Comparison of ENCODE assay signal across 1 cellular context in genomic region chr5:115798252-115798651, GRCh38.
A peak's percentile ranks its signal among the peaks of the same experiment; 100 is the strongest.
TF ChIP-seq lines count a peak whose summit lies in the region.

No MANE protein-coding gene starts in this region.

TF ChIP-seq in liver, 16 proteins besides CTCF, POLR2A, EP300 and RAD21 (continued from another document):
- TF ChIP-seq, protein P1, sequence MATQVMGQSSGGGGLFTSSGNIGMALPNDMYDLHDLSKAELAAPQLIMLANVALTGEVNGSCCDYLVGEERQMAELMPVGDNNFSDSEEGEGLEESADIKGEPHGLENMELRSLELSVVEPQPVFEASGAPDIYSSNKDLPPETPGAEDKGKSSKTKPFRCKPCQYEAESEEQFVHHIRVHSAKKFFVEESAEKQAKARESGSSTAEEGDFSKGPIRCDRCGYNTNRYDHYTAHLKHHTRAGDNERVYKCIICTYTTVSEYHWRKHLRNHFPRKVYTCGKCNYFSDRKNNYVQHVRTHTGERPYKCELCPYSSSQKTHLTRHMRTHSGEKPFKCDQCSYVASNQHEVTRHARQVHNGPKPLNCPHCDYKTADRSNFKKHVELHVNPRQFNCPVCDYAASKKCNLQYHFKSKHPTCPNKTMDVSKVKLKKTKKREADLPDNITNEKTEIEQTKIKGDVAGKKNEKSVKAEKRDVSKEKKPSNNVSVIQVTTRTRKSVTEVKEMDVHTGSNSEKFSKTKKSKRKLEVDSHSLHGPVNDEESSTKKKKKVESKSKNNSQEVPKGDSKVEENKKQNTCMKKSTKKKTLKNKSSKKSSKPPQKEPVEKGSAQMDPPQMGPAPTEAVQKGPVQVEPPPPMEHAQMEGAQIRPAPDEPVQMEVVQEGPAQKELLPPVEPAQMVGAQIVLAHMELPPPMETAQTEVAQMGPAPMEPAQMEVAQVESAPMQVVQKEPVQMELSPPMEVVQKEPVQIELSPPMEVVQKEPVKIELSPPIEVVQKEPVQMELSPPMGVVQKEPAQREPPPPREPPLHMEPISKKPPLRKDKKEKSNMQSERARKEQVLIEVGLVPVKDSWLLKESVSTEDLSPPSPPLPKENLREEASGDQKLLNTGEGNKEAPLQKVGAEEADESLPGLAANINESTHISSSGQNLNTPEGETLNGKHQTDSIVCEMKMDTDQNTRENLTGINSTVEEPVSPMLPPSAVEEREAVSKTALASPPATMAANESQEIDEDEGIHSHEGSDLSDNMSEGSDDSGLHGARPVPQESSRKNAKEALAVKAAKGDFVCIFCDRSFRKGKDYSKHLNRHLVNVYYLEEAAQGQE (IDR thresholded peaks at IDR 0.05): peak; percentile 59
